1 cellular context compared by ENCODE assay signal in the genomic region with DNA sequence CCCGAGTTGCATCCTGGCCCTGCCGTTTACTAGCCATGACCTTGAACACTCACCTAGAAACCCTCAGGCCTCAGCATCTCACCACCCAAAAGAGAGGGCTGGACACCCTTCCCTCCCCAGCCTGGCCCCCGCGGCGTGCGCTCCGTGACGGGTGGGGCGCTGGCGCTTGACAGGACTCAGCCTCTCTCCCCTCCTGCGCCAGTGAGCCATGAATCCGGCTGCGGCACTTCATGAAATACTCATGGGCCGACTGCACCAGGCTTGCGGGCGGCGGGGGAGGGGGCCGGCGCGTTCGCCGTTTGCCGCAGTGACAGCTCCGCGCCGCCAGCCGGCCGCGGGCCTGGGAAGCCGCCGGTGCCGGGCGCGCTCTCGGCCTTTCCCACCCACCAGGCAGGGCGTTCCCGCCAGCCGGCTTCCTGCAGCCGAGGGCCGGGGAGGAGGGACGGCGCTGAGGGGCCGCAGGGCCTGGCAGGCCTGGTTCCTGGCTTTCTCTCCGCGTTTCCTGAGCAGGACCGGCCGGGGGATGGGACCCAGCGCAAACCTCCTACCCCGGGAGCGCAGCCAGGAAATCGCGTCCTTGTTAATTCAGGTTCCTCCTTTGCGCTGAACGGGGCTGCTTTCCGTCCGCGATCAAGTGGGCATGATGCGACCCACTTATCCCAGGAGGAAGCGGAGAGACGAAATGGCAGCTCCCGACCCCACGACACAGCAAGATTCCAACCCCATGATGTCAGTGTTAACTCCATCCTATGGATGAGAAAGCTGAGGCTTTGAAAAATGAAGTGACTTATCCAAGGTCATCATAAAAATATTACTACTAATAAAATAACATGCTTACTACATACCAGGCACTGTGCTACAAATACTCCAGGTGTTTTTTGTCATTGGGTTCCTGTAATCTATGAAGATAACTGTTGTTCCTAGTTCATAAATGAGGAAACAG.
TF ChIP-seq lines count a peak whose summit lies in the region.

No MANE protein-coding gene starts in this region.

TF ChIP-seq in HepG2, 621 proteins besides CTCF, POLR2A, EP300 and RAD21 (continued from another document and continues in another):
- TF ChIP-seq, protein P1, sequence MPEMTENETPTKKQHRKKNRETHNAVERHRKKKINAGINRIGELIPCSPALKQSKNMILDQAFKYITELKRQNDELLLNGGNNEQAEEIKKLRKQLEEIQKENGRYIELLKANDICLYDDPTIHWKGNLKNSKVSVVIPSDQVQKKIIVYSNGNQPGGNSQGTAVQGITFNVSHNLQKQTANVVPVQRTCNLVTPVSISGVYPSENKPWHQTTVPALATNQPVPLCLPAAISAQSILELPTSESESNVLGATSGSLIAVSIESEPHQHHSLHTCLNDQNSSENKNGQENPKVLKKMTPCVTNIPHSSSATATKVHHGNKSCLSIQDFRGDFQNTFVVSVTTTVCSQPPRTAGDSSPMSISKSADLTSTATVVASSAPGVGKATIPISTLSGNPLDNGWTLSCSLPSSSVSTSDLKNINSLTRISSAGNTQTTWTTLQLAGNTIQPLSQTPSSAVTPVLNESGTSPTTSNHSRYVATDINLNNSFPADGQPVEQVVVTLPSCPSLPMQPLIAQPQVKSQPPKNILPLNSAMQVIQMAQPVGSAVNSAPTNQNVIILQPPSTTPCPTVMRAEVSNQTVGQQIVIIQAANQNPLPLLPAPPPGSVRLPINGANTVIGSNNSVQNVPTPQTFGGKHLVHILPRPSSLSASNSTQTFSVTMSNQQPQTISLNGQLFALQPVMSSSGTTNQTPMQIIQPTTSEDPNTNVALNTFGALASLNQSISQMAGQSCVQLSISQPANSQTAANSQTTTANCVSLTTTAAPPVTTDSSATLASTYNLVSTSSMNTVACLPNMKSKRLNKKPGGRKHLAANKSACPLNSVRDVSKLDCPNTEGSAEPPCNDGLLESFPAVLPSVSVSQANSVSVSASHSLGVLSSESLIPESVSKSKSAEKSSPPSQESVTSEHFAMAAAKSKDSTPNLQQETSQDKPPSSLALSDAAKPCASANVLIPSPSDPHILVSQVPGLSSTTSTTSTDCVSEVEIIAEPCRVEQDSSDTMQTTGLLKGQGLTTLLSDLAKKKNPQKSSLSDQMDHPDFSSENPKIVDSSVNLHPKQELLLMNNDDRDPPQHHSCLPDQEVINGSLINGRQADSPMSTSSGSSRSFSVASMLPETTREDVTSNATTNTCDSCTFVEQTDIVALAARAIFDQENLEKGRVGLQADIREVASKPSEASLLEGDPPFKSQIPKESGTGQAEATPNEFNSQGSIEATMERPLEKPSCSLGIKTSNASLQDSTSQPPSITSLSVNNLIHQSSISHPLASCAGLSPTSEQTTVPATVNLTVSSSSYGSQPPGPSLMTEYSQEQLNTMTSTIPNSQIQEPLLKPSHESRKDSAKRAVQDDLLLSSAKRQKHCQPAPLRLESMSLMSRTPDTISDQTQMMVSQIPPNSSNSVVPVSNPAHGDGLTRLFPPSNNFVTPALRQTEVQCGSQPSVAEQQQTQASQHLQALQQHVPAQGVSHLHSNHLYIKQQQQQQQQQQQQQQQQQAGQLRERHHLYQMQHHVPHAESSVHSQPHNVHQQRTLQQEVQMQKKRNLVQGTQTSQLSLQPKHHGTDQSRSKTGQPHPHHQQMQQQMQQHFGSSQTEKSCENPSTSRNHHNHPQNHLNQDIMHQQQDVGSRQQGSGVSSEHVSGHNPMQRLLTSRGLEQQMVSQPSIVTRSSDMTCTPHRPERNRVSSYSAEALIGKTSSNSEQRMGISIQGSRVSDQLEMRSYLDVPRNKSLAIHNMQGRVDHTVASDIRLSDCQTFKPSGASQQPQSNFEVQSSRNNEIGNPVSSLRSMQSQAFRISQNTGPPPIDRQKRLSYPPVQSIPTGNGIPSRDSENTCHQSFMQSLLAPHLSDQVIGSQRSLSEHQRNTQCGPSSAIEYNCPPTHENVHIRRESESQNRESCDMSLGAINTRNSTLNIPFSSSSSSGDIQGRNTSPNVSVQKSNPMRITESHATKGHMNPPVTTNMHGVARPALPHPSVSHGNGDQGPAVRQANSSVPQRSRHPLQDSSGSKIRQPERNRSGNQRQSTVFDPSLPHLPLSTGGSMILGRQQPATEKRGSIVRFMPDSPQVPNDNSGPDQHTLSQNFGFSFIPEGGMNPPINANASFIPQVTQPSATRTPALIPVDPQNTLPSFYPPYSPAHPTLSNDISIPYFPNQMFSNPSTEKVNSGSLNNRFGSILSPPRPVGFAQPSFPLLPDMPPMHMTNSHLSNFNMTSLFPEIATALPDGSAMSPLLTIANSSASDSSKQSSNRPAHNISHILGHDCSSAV (CRISPR knock-in tag; IDR thresholded peaks at IDR 0.05; ENCODE audit: borderline replicate concordance), result no peak
- TF ChIP-seq, protein P2, sequence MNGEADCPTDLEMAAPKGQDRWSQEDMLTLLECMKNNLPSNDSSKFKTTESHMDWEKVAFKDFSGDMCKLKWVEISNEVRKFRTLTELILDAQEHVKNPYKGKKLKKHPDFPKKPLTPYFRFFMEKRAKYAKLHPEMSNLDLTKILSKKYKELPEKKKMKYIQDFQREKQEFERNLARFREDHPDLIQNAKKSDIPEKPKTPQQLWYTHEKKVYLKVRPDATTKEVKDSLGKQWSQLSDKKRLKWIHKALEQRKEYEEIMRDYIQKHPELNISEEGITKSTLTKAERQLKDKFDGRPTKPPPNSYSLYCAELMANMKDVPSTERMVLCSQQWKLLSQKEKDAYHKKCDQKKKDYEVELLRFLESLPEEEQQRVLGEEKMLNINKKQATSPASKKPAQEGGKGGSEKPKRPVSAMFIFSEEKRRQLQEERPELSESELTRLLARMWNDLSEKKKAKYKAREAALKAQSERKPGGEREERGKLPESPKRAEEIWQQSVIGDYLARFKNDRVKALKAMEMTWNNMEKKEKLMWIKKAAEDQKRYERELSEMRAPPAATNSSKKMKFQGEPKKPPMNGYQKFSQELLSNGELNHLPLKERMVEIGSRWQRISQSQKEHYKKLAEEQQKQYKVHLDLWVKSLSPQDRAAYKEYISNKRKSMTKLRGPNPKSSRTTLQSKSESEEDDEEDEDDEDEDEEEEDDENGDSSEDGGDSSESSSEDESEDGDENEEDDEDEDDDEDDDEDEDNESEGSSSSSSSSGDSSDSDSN (CRISPR knock-in tag; IDR thresholded peaks at IDR 0.05), result peak; percentile 98
- TF ChIP-seq KDM1A (CRISPR knock-in tag; IDR thresholded peaks at IDR 0.05) (no peak), MAFF (IDR thresholded peaks at IDR 0.05; ENCODE audit: low read depth, low read length) (no peak), ZFP41 (CRISPR knock-in tag; IDR thresholded peaks at IDR 0.05; ENCODE audit: borderline replicate concordance) (no peak), AHR (CRISPR knock-in tag; IDR thresholded peaks at IDR 0.05) (no peak), ZNF296 (CRISPR knock-in tag; conservative IDR thresholded peaks at IDR 0.05) (no peak), ZBTB38 (CRISPR knock-in tag; IDR thresholded peaks at IDR 0.05) (peak; percentile 72), ZNF747 (CRISPR knock-in tag; IDR thresholded peaks at IDR 0.05; ENCODE audit: borderline replicate concordance) (no peak), NFKBIZ (CRISPR knock-in tag; IDR thresholded peaks at IDR 0.05) (no peak), ZNF549 (CRISPR knock-in tag; IDR thresholded peaks at IDR 0.05) (no peak)
- TF ChIP-seq, protein P3, sequence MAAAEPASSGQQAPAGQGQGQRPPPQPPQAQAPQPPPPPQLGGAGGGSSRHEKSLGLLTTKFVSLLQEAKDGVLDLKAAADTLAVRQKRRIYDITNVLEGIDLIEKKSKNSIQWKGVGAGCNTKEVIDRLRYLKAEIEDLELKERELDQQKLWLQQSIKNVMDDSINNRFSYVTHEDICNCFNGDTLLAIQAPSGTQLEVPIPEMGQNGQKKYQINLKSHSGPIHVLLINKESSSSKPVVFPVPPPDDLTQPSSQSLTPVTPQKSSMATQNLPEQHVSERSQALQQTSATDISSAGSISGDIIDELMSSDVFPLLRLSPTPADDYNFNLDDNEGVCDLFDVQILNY (CRISPR knock-in tag; conservative IDR thresholded peaks at IDR 0.05), result peak; percentile 63; the same call in 1 of the 2 replicates
- TF ChIP-seq, protein P4, sequence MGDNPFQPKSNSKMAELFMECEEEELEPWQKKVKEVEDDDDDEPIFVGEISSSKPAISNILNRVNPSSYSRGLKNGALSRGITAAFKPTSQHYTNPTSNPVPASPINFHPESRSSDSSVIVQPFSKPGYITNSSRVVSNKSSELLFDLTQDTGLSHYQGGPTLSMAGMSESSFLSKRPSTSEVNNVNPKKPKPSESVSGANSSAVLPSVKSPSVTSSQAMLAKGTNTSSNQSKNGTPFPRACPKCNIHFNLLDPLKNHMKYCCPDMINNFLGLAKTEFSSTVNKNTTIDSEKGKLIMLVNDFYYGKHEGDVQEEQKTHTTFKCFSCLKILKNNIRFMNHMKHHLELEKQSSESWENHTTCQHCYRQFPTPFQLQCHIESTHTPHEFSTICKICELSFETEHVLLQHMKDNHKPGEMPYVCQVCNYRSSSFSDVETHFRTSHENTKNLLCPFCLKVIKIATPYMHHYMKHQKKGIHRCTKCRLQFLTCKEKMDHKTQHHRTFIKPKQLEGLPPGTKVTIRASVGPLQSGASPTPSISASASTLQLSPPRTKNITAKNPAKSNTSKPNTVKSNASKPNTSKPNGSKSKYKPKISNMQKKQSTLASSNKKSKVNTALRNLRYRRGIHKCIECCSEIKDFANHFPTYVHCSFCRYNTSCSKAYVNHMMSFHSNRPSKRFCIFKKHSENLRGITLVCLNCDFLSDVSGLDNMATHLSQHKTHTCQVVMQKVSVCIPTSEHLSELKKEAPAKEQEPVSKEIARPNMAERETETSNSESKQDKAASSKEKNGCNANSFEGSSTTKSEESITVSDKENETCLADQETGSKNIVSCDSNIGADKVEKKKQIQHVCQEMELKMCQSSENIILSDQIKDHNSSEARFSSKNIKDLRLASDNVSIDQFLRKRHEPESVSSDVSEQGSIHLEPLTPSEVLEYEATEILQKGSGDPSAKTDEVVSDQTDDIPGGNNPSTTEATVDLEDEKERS (CRISPR knock-in tag; IDR thresholded peaks at IDR 0.05), result no peak
- TF ChIP-seq, protein P5, sequence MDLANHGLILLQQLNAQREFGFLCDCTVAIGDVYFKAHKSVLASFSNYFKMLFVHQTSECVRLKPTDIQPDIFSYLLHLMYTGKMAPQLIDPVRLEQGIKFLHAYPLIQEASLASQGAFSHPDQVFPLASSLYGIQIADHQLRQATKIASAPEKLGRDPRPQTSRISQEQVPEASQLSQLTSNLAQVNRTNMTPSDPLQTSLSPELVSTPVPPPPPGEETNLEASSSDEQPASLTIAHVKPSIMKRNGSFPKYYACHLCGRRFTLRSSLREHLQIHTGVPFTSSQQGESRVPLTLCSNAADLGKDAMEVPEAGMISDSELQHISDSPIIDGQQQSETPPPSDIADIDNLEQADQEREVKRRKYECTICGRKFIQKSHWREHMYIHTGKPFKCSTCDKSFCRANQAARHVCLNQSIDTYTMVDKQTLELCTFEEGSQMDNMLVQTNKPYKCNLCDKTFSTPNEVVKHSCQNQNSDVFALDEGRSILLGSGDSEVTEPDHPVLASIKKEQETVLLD (CRISPR knock-in tag; IDR thresholded peaks at IDR 0.05; ENCODE audit: low read depth), result no peak
- TF ChIP-seq, protein P6, sequence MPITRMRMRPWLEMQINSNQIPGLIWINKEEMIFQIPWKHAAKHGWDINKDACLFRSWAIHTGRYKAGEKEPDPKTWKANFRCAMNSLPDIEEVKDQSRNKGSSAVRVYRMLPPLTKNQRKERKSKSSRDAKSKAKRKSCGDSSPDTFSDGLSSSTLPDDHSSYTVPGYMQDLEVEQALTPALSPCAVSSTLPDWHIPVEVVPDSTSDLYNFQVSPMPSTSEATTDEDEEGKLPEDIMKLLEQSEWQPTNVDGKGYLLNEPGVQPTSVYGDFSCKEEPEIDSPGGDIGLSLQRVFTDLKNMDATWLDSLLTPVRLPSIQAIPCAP (CRISPR knock-in tag; IDR thresholded peaks at IDR 0.05; ENCODE audit: low read depth), result no peak
- TF ChIP-seq, protein P7, sequence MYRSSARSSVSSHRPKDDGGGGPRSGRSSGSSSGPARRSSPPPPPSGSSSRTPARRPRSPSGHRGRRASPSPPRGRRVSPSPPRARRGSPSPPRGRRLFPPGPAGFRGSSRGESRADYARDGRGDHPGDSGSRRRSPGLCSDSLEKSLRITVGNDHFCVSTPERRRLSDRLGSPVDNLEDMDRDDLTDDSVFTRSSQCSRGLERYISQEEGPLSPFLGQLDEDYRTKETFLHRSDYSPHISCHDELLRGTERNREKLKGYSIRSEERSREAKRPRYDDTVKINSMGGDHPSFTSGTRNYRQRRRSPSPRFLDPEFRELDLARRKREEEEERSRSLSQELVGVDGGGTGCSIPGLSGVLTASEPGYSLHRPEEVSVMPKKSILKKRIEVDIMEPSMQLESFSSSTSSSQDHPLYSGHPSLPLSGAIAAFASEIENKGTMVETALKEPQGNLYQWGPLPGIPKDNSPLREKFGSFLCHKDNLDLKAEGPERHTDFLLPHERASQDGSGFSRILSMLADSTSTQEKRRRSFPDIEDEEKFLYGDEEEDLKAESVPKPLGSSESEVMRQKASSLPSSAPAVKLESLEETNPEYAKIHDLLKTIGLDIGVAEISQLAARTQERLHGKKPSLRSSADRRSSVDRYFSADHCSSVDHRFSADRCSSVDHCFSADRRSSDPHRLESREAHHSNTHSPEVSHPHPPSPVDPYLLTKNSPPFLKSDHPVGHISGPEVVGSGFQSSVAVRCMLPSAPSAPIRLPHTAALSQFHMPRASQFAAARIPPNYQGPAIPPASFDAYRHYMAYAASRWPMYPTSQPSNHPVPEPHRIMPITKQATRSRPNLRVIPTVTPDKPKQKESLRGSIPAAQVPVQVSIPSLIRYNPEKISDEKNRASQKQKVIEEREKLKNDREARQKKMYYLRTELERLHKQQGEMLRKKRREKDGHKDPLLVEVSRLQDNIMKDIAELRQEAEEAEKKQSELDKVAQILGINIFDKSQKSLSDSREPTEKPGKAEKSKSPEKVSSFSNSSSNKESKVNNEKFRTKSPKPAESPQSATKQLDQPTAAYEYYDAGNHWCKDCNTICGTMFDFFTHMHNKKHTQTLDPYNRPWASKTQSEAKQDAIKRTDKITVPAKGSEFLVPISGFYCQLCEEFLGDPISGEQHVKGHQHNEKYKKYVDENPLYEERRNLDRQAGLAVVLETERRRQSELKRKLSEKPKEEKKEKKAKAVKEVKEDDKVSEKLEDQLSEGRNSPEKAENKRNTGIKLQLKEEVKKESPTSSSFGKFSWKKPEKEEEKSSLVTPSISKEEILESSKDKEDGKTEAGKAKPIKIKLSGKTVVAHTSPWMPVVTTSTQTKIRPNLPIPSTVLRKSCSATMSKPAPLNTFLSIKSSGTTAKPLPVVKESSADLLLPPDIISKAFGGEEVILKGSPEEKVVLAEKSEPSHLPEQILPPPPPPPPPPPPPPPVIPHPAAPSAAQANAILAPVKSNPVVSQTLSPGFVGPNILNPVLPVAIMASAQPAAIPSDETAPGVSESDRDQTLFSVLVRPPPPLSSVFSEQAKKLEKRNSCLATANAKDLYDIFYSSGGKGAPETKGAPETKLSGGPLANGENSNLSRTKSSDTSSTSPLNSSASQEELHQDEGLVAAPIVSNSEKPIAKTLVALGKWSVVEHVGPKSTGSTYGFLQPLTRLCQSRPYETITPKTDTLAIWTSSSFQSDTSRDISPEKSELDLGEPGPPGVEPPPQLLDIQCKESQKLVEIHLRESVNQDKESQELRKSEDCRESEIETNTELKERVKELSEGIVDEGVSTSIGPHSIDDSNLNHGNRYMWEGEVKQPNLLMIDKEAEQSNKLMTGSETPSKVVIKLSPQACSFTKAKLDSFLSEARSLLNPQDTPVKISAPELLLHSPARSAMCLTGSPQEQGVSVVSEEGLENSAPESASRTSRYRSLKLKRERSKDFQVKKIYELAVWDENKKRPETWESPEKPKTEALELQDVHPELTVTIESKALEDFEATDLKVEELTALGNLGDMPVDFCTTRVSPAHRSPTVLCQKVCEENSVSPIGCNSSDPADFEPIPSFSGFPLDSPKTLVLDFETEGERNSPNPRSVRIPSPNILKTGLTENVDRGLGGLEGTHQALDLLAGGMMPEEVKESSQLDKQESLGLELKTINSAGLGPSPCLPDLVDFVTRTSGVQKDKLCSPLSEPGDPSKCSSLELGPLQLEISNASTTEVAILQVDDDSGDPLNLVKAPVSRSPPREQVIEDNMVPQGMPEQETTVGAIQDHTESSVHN (CRISPR knock-in tag; IDR thresholded peaks at IDR 0.05), result no peak
